Comparison of ENCODE assay signal across 1 cellular context in the genomic region with DNA sequence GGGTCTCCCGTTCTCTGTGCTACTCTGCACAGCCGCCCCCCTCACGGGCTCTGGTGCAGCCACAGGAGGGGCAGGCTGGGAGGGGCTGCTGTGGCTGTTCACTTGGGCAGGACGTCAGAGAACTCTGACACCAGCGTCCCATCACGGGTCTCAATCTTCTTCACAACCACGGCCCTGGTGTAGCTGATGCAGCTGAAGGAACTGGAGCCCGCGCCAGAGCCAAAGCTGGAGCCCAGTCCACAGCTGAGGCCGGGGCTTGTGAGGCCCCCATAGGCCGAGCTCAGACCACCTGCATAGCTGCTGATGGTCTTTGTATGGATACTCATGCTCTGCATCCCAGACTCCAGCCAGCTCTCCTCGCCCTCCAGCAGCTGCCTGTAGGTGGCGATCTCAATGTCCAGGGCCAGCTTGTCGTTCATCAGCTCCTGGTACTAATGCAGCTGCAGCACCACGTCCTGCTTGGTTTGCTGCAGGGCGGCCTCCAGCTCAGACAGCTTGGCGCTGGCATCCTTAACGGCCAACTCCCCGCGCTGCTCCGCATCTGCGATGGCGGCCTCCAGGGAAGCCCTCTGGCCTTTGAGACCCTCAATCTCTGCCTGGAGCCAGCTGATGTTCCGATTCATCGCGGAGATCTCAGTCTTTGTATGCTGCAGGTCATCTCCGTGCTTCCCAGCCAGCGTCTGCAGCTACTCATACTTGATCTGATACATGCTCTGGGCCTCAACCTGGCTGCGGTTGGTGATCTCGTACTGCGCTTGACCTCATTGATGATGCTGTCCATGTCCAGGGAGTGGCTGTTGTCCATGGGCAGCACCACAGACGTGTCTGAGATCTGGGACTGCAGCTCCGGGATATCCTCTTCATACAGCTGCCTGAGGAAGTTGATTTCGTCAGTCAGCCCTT.
TF ChIP-seq lines count a peak whose summit lies in the region.

No MANE protein-coding gene starts in this region.

TF ChIP-seq in GM23338, 12 proteins besides CTCF, POLR2A, EP300 and RAD21 (continued from another document):
- TF ChIP-seq, protein P1, sequence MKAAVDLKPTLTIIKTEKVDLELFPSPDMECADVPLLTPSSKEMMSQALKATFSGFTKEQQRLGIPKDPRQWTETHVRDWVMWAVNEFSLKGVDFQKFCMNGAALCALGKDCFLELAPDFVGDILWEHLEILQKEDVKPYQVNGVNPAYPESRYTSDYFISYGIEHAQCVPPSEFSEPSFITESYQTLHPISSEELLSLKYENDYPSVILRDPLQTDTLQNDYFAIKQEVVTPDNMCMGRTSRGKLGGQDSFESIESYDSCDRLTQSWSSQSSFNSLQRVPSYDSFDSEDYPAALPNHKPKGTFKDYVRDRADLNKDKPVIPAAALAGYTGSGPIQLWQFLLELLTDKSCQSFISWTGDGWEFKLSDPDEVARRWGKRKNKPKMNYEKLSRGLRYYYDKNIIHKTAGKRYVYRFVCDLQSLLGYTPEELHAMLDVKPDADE (IDR thresholded peaks at IDR 0.05), result no peak
- no peak for TF ChIP-seq EZH2 (IDR thresholded peaks at IDR 0.05; ENCODE audit: low read depth, unreplicated experiment)
- TF ChIP-seq CREB1 (CRISPR knock-in tag; IDR thresholded peaks at IDR 0.05; ENCODE audit: low read depth), result 0 out of 2 replicates have a peak, but pooled peaks have one; percentile 5
- peak; percentile 69; the same call in 1 of the 2 replicates for TF ChIP-seq ZNF114 (CRISPR knock-in tag; IDR thresholded peaks at IDR 0.05)
- TF ChIP-seq POLR2AphosphoS5 (IDR thresholded peaks at IDR 0.05; ENCODE audit: low read depth), result no peak
